In genomic region chr16:2015947-2016208, GRCh38 we compare ENCODE assay signal across 1 cellular context.
TF ChIP-seq lines count a peak whose summit lies in the region.

No MANE protein-coding gene starts in this region.

TF ChIP-seq in WTC11, 78 proteins besides CTCF, POLR2A, EP300 and RAD21 (continued from another document):
- TF ChIP-seq AFF4 (CRISPR knock-in tag; IDR thresholded peaks at IDR 0.05; ENCODE audit: borderline replicate concordance) (no peak), TEAD1 (CRISPR knock-in tag; IDR thresholded peaks at IDR 0.05) (no peak), ATF1 (CRISPR knock-in tag; IDR thresholded peaks at IDR 0.05) (no peak), E2F4 (CRISPR knock-in tag; IDR thresholded peaks at IDR 0.05; ENCODE audit: borderline replicate concordance, low read depth) (no peak), ZNF396 (CRISPR knock-in tag; IDR thresholded peaks at IDR 0.05; ENCODE audit: borderline replicate concordance) (no peak), ZNF281 (CRISPR knock-in tag; IDR thresholded peaks at IDR 0.05) (no peak), HMGA2 (CRISPR knock-in tag; IDR thresholded peaks at IDR 0.05) (no peak), ZNF416 (CRISPR knock-in tag; IDR thresholded peaks at IDR 0.05) (no peak), CDX4 (CRISPR knock-in tag; IDR thresholded peaks at IDR 0.05; ENCODE audit: borderline replicate concordance) (no peak)
- TF ChIP-seq, protein P1, sequence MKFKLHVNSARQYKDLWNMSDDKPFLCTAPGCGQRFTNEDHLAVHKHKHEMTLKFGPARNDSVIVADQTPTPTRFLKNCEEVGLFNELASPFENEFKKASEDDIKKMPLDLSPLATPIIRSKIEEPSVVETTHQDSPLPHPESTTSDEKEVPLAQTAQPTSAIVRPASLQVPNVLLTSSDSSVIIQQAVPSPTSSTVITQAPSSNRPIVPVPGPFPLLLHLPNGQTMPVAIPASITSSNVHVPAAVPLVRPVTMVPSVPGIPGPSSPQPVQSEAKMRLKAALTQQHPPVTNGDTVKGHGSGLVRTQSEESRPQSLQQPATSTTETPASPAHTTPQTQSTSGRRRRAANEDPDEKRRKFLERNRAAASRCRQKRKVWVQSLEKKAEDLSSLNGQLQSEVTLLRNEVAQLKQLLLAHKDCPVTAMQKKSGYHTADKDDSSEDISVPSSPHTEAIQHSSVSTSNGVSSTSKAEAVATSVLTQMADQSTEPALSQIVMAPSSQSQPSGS (CRISPR knock-in tag; IDR thresholded peaks at IDR 0.05; ENCODE audit: borderline replicate concordance, low read depth): no peak
- TF ChIP-seq, protein P2, sequence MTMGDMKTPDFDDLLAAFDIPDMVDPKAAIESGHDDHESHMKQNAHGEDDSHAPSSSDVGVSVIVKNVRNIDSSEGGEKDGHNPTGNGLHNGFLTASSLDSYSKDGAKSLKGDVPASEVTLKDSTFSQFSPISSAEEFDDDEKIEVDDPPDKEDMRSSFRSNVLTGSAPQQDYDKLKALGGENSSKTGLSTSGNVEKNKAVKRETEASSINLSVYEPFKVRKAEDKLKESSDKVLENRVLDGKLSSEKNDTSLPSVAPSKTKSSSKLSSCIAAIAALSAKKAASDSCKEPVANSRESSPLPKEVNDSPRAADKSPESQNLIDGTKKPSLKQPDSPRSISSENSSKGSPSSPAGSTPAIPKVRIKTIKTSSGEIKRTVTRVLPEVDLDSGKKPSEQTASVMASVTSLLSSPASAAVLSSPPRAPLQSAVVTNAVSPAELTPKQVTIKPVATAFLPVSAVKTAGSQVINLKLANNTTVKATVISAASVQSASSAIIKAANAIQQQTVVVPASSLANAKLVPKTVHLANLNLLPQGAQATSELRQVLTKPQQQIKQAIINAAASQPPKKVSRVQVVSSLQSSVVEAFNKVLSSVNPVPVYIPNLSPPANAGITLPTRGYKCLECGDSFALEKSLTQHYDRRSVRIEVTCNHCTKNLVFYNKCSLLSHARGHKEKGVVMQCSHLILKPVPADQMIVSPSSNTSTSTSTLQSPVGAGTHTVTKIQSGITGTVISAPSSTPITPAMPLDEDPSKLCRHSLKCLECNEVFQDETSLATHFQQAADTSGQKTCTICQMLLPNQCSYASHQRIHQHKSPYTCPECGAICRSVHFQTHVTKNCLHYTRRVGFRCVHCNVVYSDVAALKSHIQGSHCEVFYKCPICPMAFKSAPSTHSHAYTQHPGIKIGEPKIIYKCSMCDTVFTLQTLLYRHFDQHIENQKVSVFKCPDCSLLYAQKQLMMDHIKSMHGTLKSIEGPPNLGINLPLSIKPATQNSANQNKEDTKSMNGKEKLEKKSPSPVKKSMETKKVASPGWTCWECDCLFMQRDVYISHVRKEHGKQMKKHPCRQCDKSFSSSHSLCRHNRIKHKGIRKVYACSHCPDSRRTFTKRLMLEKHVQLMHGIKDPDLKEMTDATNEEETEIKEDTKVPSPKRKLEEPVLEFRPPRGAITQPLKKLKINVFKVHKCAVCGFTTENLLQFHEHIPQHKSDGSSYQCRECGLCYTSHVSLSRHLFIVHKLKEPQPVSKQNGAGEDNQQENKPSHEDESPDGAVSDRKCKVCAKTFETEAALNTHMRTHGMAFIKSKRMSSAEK (CRISPR knock-in tag; IDR thresholded peaks at IDR 0.05; ENCODE audit: borderline replicate concordance): no peak
